Comparison of ENCODE assay signal across 22 cellular contexts in the genomic region with DNA sequence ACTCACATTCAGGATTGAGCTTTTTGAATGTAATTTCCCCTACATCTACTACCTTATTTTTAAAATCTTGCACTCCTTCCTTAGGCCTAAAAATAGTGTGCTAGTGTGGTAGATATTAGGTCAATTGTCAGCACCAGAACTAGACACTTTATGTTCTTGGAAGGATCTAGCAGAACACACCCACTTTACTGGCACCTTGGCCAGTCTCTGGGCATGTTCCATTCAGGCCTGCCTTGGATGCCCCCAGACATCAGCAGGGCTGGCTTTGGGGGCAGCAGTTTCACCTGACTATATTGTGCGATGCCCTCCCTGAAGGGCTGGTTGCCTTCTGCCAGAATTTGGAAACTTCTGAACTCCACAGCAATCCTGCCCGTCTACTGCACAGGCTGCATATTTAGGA. TPM values are rescaled to one million over a fixed set of nuclear protein-coding genes. Genes with fewer than 3 reads are reported as not detected.
DNase-seq lines count a peak whose midpoint lies in the region; ATAC-seq and TF ChIP-seq lines count a peak whose summit lies in the region.
"Had no signal": no experiment of that assay in that cellular context is flagged by ENCODE, and none has a peak within 500 bp of the region (broad histone marks: within the 10 kb centered on the region; RNA-seq: fewer than 3 reads in every experiment).

No MANE protein-coding gene starts in this region.

- no peak overlapping the region for H3K4me3 Mint-ChIP-seq in MCF 10A (ENCODE audit: unreplicated experiment)
- H3K4me3 Mint-ChIP-seq: B cell; CD14-positive monocyte; CD8-positive, alpha-beta memory T cell had no signal

- WGBS in right cardiac atrium: 75% methylated on average over 2 of the region's 2 CpGs

- POLR2A ChIA-PET in MCF 10A (lab: Yijun Ruan, JAX): interaction anchor here (0.5 to 6.2 kb wide), 7 partner anchors 14 to 251 kb away, joined by 3 to 117 read pairs (median 4); partner anchors contain the start of gene NFE2L2
- POLR2A ChIA-PET in RWPE1 (lab: Yijun Ruan, JAX; ENCODE audit: low non-redundant PET): no interaction called here

- intact Hi-C loops in MCF 10A (cut with micrococcal nuclease): no loop called here
- intact Hi-C loops in breast epithelium (cut with DNase I; ENCODE audit: low total_unique reads): loop anchor here (5.0 kb wide), 1 partner anchor 447 kb away; no protein-coding TSS in a partner anchor
- intact Hi-C loops in right cardiac atrium (cut with DNase I): no loop called here
- intact Hi-C loops in tibial artery (cut with DNase I; ENCODE audit: low total_unique reads): no loop called here

- CTCF ChIA-PET in MCF 10A (lab: Yijun Ruan, JAX) (interaction anchor here (0.7 to 3.8 kb wide), 5 partner anchors 12 to 54 kb away, joined by 3 to 23 read pairs (median 5); partner anchors contain the start of gene NFE2L2), RWPE1 (lab: Yijun Ruan, JAX) (no interaction called here)

- no peaks in the 10 kb centered on the region for H3K36me3 Mint-ChIP-seq in MCF 10A (ENCODE audit: insufficient read depth, unreplicated experiment)
- H3K36me3 Mint-ChIP-seq: CD8-positive, alpha-beta memory T cell had no signal

- no TSS peak for BruUV-seq in MCF 10A (replicated peaks; lab: Mats Ljungman, UMichigan)

- H3K27me3 Mint-ChIP-seq in MCF 10A (ENCODE audit: insufficient read depth, unreplicated experiment): no peaks in the 10 kb centered on the region
- H3K27me3 Mint-ChIP-seq: B cell; CD8-positive, alpha-beta memory T cell had no signal

- H3K36me3 ChIP-seq in breast epithelium: no peaks in the 10 kb centered on the region
- no peaks in the 10 kb centered on the region for H3K36me3 ChIP-seq in tibial artery

- no peak for TF ChIP-seq CTCF in MCF 10A (IDR thresholded peaks at IDR 0.05; ENCODE audit: unreplicated experiment)
- no peak for TF ChIP-seq CTCF in breast epithelium (IDR thresholded peaks at IDR 0.05)
- no peak for TF ChIP-seq CTCF in RWPE1 (conservative IDR thresholded peaks at IDR 0.05; ENCODE audit: low read depth)
- TF ChIP-seq CTCF in tibial artery (IDR thresholded peaks at IDR 0.05): no peak

- H3K27me3 ChIP-seq in breast epithelium: no peaks in the 10 kb centered on the region
- H3K27me3 ChIP-seq in right cardiac atrium (ENCODE audit: control insufficient read depth, insufficient read depth): no peaks in the 10 kb centered on the region
- H3K27me3 ChIP-seq in tibial artery: no peaks in the 10 kb centered on the region

- no peaks in the 10 kb centered on the region for H3K4me1 ChIP-seq in breast epithelium
- H3K4me1 ChIP-seq in right cardiac atrium (ENCODE audit: control insufficient read depth, insufficient read depth, low read length): peaks cover 10% of the 10 kb centered on the region
- H3K4me1 ChIP-seq in tibial artery: peaks cover 0 to 52% (median 28%) of the 10 kb centered on the region in 4 donors

- peak overlapping the region; percentile 19 for H3K27ac Mint-ChIP-seq in MCF 10A (ENCODE audit: low read depth, unreplicated experiment)

- no peak for TF ChIP-seq POLR2A in breast epithelium (IDR thresholded peaks at IDR 0.05)

- ATAC-seq in right cardiac atrium: peak; percentile 7 to 50

- H3K9me3 Mint-ChIP-seq in MCF 10A (ENCODE audit: unreplicated experiment): no peaks in the 10 kb centered on the region
- H3K9me3 Mint-ChIP-seq: CD8-positive, alpha-beta memory T cell had no signal

- peaks cover 6% of the 10 kb centered on the region for H3K4me1 Mint-ChIP-seq in MCF 10A (ENCODE audit: insufficient read depth, unreplicated experiment)

- no peak overlapping the region for H3K27ac ChIP-seq in breast epithelium
- H3K27ac ChIP-seq in RWPE1: peak overlapping the region; percentile 23; the same call in 1 of the 2 replicates
- no peak overlapping the region for H3K27ac ChIP-seq in right cardiac atrium (ENCODE audit: low read length)
- H3K27ac ChIP-seq in tibial artery: peak overlapping the region; percentile 49 to 53
- H3K27ac ChIP-seq: 22Rv1 had no signal

- H3K9me3 ChIP-seq in breast epithelium: no peaks in the 10 kb centered on the region
- no peaks in the 10 kb centered on the region for H3K9me3 ChIP-seq in right cardiac atrium (ENCODE audit: control insufficient read depth, low read length)
- H3K9me3 ChIP-seq in tibial artery: no peaks in the 10 kb centered on the region

- DNase-seq in MCF 10A (ENCODE audit: unreplicated experiment) (no peak), breast epithelium (ENCODE audit: low spot score in 2 of 2) (no peak), RWPE1 (ENCODE audit: low spot score) (no peak), right cardiac atrium (peak in 1 of 3 donors; percentile 60), tibial artery (no peak), SW480 (ENCODE audit: low spot score) (no peak), activated T-cell treated with anti-CD3 and anti-CD28 coated beads for 4 hours (no peak), midbrain (lab: John Stamatoyannopoulos, UW) (no peak)
- DNase-seq: CD8-positive, alpha-beta memory T cell; DMS79 treated with DMSO at 0.1 percent for 48 hours; GF-D8; HCEC 1CT; KG1; NCI-H1092; NCI-H1417 treated with DMSO at 0.1 percent for 48 hours; NCI-H1694 treated with DMSO at 0.1 percent for 48 hours; NCI-H2081; NCI-H2227 treated with DMSO at 0.1 percent for 48 hours; NCI-H526 treated with DMSO at 0.1 percent for 48 hours had no signal

- H3K4me3 ChIP-seq in breast epithelium (no peak overlapping the region), right cardiac atrium (ENCODE audit: low read length) (no peak overlapping the region), tibial artery (no peak overlapping the region)

RNA-seq across cellular contexts. Expression of gene NFE2L2, which starts 15.3 kb away (rescaled TPM):
- total RNA-seq in MCF 10A (2022) (135 and 180 TPM in 2 replicates), breast epithelium (100 to 1,000 TPM in 2 of 3 donors, 10 to 100 TPM in 1; 63.8 to 133 (median 124) TPM), right cardiac atrium (10 to 100 TPM; 70.0 to 95.7 (median 77.7) TPM)
- polyA plus RNA-seq in right cardiac atrium: 55.8 TPM

Comparison
In these comparisons a context has a peak if more than half of its experiments do, and no peak if none do; other contexts are left out.
1. H3K27ac ChIP-seq: peak in RWPE1 (single experiment) and tibial artery (2 of 2); none in breast epithelium (0 of 2) and right cardiac atrium (single experiment).